In genomic region chr7:105661625-105662024, GRCh38 we compare ENCODE assay signal across 25 cellular contexts.
"Had no signal": no experiment of that assay in that cellular context is flagged by ENCODE, and none has a peak within 500 bp of the region (broad histone marks: within the 10 kb centered on the region; RNA-seq: fewer than 3 reads in every experiment).

No MANE protein-coding gene starts in this region.

- H3K27ac Mint-ChIP-seq: activated CD4-positive, alpha-beta memory T cell treated with anti-CD3 and anti-CD28 coated beads, Interleukin-2, amount 10 ng/mL, durations not matched to agents 7 days and 5 days; activated CD4-positive, alpha-beta T cell treated with anti-CD3 and anti-CD28 coated beads, Interleukin-2, amount 10 ng/mL, durations not matched to agents 7 days and 5 days; activated T-helper 2 cell treated with anti-CD3 and anti-CD28 coated beads, Interferon-gamma antibody, Interleukin-2, Interleukin-4, amounts not matched to agents 10 μg/mL and 5 μg/mL and 100 μg/mL, durations not matched to agents 14 hours and 24 hours and 36 hours had no signal

- ATAC-seq: body of pancreas, K562, PC-3 had no signal

- H3K27ac ChIP-seq: ascending aorta, body of pancreas, SK-N-MC, VCaP had no signal

- DNase-seq: activated CD4-positive, alpha-beta memory T cell treated with anti-CD3 and anti-CD28 coated beads, Interleukin-2, amount 10 ng/mL, durations not matched to agents 7 days and 5 days; activated CD4-positive, alpha-beta T cell treated with anti-CD3 and anti-CD28 coated beads, Interleukin-2, amount 10 ng/mL, durations not matched to agents 7 days and 5 days; activated CD4-positive, CD25-positive, alpha-beta regulatory T cell; activated gamma-delta T cell treated with Interleukin-2 at 50 U/mL for 16 hours; activated naive CD4-positive, alpha-beta T cell treated with anti-CD3 and anti-CD28 coated beads, Interleukin-2, amount 50 U/mL, for 16 hours; activated T-cell treated with anti-CD3 and anti-CD28 coated beads for 4 hours; activated T-cell treated with anti-CD3 and anti-CD28 coated beads, Interleukin-2, amount 50 U/mL, for 48 hours; body of pancreas; central memory CD4-positive, alpha-beta T cell; Kasumi-1; NCI-H1417 treated with DMSO at 0.1 percent for 48 hours; NCI-H1694; NCI-H2081; NCI-H446; NCI-H524; PC-3; SIG-M5; T-helper 1 cell had no signal

- H3K4me3 ChIP-seq: ascending aorta, body of pancreas, K562, SK-N-MC had no signal

- H3K4me3 Mint-ChIP-seq: activated CD4-positive, alpha-beta memory T cell treated with anti-CD3 and anti-CD28 coated beads, Interleukin-2, amount 10 ng/mL, durations not matched to agents 7 days and 5 days; activated CD4-positive, alpha-beta T cell treated with anti-CD3 and anti-CD28 coated beads, Interleukin-2, amount 10 ng/mL, durations not matched to agents 7 days and 5 days had no signal

- H3K9me3 ChIP-seq: ascending aorta, body of pancreas had no signal

- FAIRE-seq: bronchial epithelial cell, K562, RCC 7860 had no signal

- H3K27me3 ChIP-seq: ascending aorta, body of pancreas had no signal

- H3K4me1 ChIP-seq: ascending aorta had no signal

- H3K9me3 Mint-ChIP-seq: activated CD4-positive, alpha-beta memory T cell treated with anti-CD3 and anti-CD28 coated beads, Interleukin-2, amount 10 ng/mL, durations not matched to agents 7 days and 5 days; activated CD4-positive, alpha-beta T cell treated with anti-CD3 and anti-CD28 coated beads, Interleukin-2, amount 10 ng/mL, durations not matched to agents 7 days and 5 days; activated T-helper 2 cell treated with anti-CD3 and anti-CD28 coated beads, Interferon-gamma antibody, Interleukin-2, Interleukin-4, amounts not matched to agents 10 μg/mL and 5 μg/mL and 100 μg/mL, durations not matched to agents 14 hours and 24 hours and 36 hours had no signal
